1 cellular context compared by ENCODE assay signal in genomic region chrX:155070038-155070437, GRCh38.
TF ChIP-seq lines count a peak whose summit lies in the region.

No MANE protein-coding gene starts in this region.

TF ChIP-seq in GM23338, 12 proteins besides CTCF, POLR2A, EP300 and RAD21 (continued from another document):
- TF ChIP-seq ZNF462 (CRISPR knock-in tag; IDR thresholded peaks at IDR 0.05) = no peak
- TF ChIP-seq ZNF331 (CRISPR knock-in tag; IDR thresholded peaks at IDR 0.05; ENCODE audit: low read depth) = no peak
- TF ChIP-seq ETS1 (IDR thresholded peaks at IDR 0.05) = no peak
- no peak for TF ChIP-seq CREB1 (CRISPR knock-in tag; IDR thresholded peaks at IDR 0.05; ENCODE audit: low read depth)
- no peak for TF ChIP-seq JUNB (IDR thresholded peaks at IDR 0.05; ENCODE audit: unreplicated experiment)
- TF ChIP-seq REST (IDR thresholded peaks at IDR 0.05; ENCODE audit: unreplicated experiment) = no peak
- no peak for TF ChIP-seq NANOG (IDR thresholded peaks at IDR 0.05; ENCODE audit: borderline replicate concordance)
- no peak for TF ChIP-seq EZH2 (IDR thresholded peaks at IDR 0.05; ENCODE audit: low read depth, unreplicated experiment)
- TF ChIP-seq POLR2AphosphoS5 (IDR thresholded peaks at IDR 0.05; ENCODE audit: low read depth) = no peak
TF ChIP-seq in GM23338: peak in this region for 0.
